In the genomic region with DNA sequence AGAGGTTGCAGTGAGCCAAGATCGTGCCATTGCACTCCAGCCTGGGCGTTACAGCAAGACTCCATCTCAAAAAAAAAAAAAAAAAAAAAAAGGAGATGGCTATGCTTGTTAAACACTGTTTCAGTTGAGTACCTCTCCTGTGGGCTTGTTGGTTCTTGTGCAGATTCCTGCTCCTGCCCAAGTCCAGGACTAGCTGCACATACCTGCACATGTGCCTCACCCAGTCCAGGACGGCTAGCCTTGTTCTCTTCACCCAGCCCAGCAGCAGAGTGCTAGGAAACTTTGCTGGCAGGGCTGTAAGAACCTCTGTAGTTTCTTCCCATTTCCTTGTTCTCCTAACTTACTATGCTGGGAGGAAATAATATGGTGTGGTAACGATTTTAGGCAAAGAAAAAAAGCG, we compare ENCODE assay signal across 24 cellular contexts.
A peak's percentile ranks its signal among the peaks of the same experiment; 100 is the strongest.
DNase-seq lines count a peak whose midpoint lies in the region; FAIRE-seq and TF ChIP-seq lines count a peak whose summit lies in the region.
"Had no signal": no experiment of that assay in that cellular context is flagged by ENCODE, and none has a peak within 500 bp of the region (broad histone marks: within the 10 kb centered on the region; RNA-seq: fewer than 3 reads in every experiment).

No MANE protein-coding gene starts in this region.

- CTCF ChIA-PET in PC-9 (lab: Charles Lee), result no interaction called here

- 65% methylated on average over 5 of the region's 5 CpGs for WGBS in smooth muscle cell (ENCODE audit: low lambda C conversion rate)

- no TSS peak for BruUV-seq in PC-9 (replicated peaks; lab: Mats Ljungman, UMichigan)

- H3K27me3 Mint-ChIP-seq in endothelial cell (ENCODE audit: unreplicated experiment), result no peaks in the 10 kb centered on the region

- no peaks in the 10 kb centered on the region for H3K27me3 ChIP-seq in keratinocyte (ENCODE audit: control insufficient read depth, extremely low read depth, insufficient read depth, low read length)
- no peaks in the 10 kb centered on the region for H3K27me3 ChIP-seq in smooth muscle cell (ENCODE audit: low read depth)
- H3K27me3 ChIP-seq in PC-9 (ENCODE audit: insufficient read depth, low read depth), result no peaks in the 10 kb centered on the region
- H3K27me3 ChIP-seq: Peyer's patch, SJSA1 had no signal

- H3K9me2 ChIP-seq in PC-9 (ENCODE audit: insufficient read depth), result no peaks in the 10 kb centered on the region

- H3K79me2 ChIP-seq in keratinocyte (ENCODE audit: control insufficient read depth, insufficient read depth, low read length) (peaks cover 3% of the 10 kb centered on the region), smooth muscle cell (ENCODE audit: low read depth) (no peaks in the 10 kb centered on the region), PC-9 (ENCODE audit: low read depth) (no peaks in the 10 kb centered on the region)

- H4K20me1 ChIP-seq in keratinocyte (ENCODE audit: control insufficient read depth, extremely low read depth, insufficient read depth, low read length) (no peaks in the 10 kb centered on the region), smooth muscle cell (ENCODE audit: low read depth) (no peaks in the 10 kb centered on the region), PC-9 (ENCODE audit: insufficient read depth) (no peaks in the 10 kb centered on the region)

- H3K36me3 Mint-ChIP-seq in endothelial cell (ENCODE audit: low read depth, unreplicated experiment), result no peaks in the 10 kb centered on the region
- H3K36me3 Mint-ChIP-seq: CD8-positive, alpha-beta T cell had no signal

- FAIRE-seq in keratinocyte (lab: Jason Lieb, UNC) (peak; percentile 97), frontal cortex (lab: Jason Lieb, UNC) (no peak)
- FAIRE-seq: GM12891 had no signal

- peak overlapping the region; percentile 87 for H3K27ac ChIP-seq in keratinocyte (ENCODE audit: control insufficient read depth, insufficient read depth, low read length)
- H3K27ac ChIP-seq in smooth muscle cell (ENCODE audit: low read depth), result peak overlapping the region; percentile 62
- no peak overlapping the region for H3K27ac ChIP-seq in PC-9
- H3K27ac ChIP-seq: HL-60, Peyer's patch, SJSA1 had no signal

- peaks cover 22% of the 10 kb centered on the region for H3K4me1 ChIP-seq in keratinocyte (ENCODE audit: control insufficient read depth, extremely low read depth, insufficient read depth, low read length)
- H3K4me1 ChIP-seq in smooth muscle cell (ENCODE audit: low read depth), result no peaks in the 10 kb centered on the region
- H3K4me1 ChIP-seq in PC-9 (replicated peaks; ENCODE audit: insufficient read depth), result no peaks in the 10 kb centered on the region
- H3K4me1 ChIP-seq: SJSA1 had no signal

- H3K4me2 ChIP-seq in keratinocyte (ENCODE audit: control insufficient read depth, extremely low read depth, insufficient read depth, low read depth, low read length), result peak overlapping the region; percentile 77
- no peak overlapping the region for H3K4me2 ChIP-seq in smooth muscle cell
- no peak overlapping the region for H3K4me2 ChIP-seq in PC-9

- H2AFZ ChIP-seq in keratinocyte (ENCODE audit: control insufficient read depth, low read length) (peak overlapping the region; percentile 84), smooth muscle cell (ENCODE audit: low read depth) (no peak overlapping the region), PC-9 (no peak overlapping the region)

- TF ChIP-seq CTCF in endothelial cell (IDR thresholded peaks at IDR 0.05; ENCODE audit: unreplicated experiment) (no peak), keratinocyte (optimal IDR thresholded peaks at IDR 0.05 in 1 of 3, IDR thresholded peaks at IDR 0.05 in 1 of 3, conservative IDR thresholded peaks at IDR 0.05 in 1 of 3; ENCODE audit: extremely low read depth in 1 of 3, insufficient read depth in 2 of 3, low read length in 3 of 3) (no peak), smooth muscle cell (IDR thresholded peaks at IDR 0.05; ENCODE audit: borderline replicate concordance, insufficient read depth, poor library complexity, severe bottlenecking) (no peak), PC-9 (conservative IDR thresholded peaks at IDR 0.05) (no peak)

- H3K4me3 ChIP-seq in keratinocyte (ENCODE audit: control insufficient read depth in 2 of 3, extremely low read depth in 1 of 3, insufficient read depth in 2 of 3, low read depth in 1 of 3, low read length in 3 of 3), result peak overlapping the region in 1 of 3 experiments; percentile 25
- no peak overlapping the region for H3K4me3 ChIP-seq in smooth muscle cell
- no peak overlapping the region for H3K4me3 ChIP-seq in PC-9
- H3K4me3 ChIP-seq: Peyer's patch, SJSA1 had no signal

- no peaks in the 10 kb centered on the region for H3K9me3 Mint-ChIP-seq in endothelial cell (ENCODE audit: unreplicated experiment)
- H3K9me3 Mint-ChIP-seq: CD8-positive, alpha-beta T cell; H9; HFFc6 had no signal

- no peaks in the 10 kb centered on the region for H3K9me3 ChIP-seq in keratinocyte (ENCODE audit: control insufficient read depth, low read depth, low read length)
- H3K9me3 ChIP-seq in smooth muscle cell (replicated peaks; ENCODE audit: low read depth), result no peaks in the 10 kb centered on the region
- H3K9me3 ChIP-seq in PC-9 (ENCODE audit: insufficient read depth, low read depth), result no peaks in the 10 kb centered on the region
- H3K9me3 ChIP-seq: Peyer's patch, SJSA1 had no signal

- POLR2A ChIA-PET in PC-9 (lab: Charles Lee; ENCODE audit: unreplicated experiment), result no interaction called here

- H3K4me3 Mint-ChIP-seq in endothelial cell (ENCODE audit: unreplicated experiment), result no peak overlapping the region
- H3K4me3 Mint-ChIP-seq: CD8-positive, alpha-beta T cell; H9; HFFc6 had no signal

- no peaks in the 10 kb centered on the region for H3K9me1 ChIP-seq in keratinocyte (ENCODE audit: control insufficient read depth, extremely low read depth, insufficient read depth, low read length)

- peak overlapping the region; percentile 30 for H3K27ac Mint-ChIP-seq in endothelial cell (ENCODE audit: unreplicated experiment)
- H3K27ac Mint-ChIP-seq: CD8-positive, alpha-beta T cell; H9; HFFc6 had no signal

- no peaks in the 10 kb centered on the region for H3F3A ChIP-seq in smooth muscle cell (ENCODE audit: low read depth)
- no peaks in the 10 kb centered on the region for H3F3A ChIP-seq in PC-9 (ENCODE audit: insufficient read depth, low read depth)

- no peaks in the 10 kb centered on the region for H3K4me1 Mint-ChIP-seq in endothelial cell (ENCODE audit: unreplicated experiment)
- H3K4me1 Mint-ChIP-seq: H9 had no signal

- dilution Hi-C loops in keratinocyte (cut with MboI; ENCODE audit: extremely low pct_ligation_motif_present, low sequenced_read_pairs), result no loop called here

- H3K9ac ChIP-seq in keratinocyte (ENCODE audit: control insufficient read depth, extremely low read depth, insufficient read depth, low read length) (peak overlapping the region; percentile 62), smooth muscle cell (ENCODE audit: low read depth) (no peak overlapping the region)

- no peaks in the 10 kb centered on the region for H3K36me3 ChIP-seq in keratinocyte (ENCODE audit: control insufficient read depth in 2 of 2, extremely low read depth in 1 of 2, insufficient read depth in 2 of 2, low read length in 2 of 2)
- no peaks in the 10 kb centered on the region for H3K36me3 ChIP-seq in smooth muscle cell (ENCODE audit: low read depth)
- H3K36me3 ChIP-seq in PC-9 (ENCODE audit: low read depth), result no peaks in the 10 kb centered on the region
- H3K36me3 ChIP-seq: Peyer's patch, SJSA1 had no signal

- DNase-seq in HPDE6-E6E7 (ENCODE audit: extremely low spot score), result peak; percentile 81
- DNase-seq in endothelial cell (ENCODE audit: low spot score), result no peak
- DNase-seq in keratinocyte (ENCODE audit: low read depth, low spot score), result peak; percentile 94
- no peak for DNase-seq in smooth muscle cell (lab: John Stamatoyannopoulos, UW; ENCODE audit: unreplicated experiment)
- DNase-seq in PC-9, result no peak
- DNase-seq in frontal cortex (ENCODE audit: low spot score in 2 of 2), result no peak
- no peak for DNase-seq in stimulated activated CD4-positive, alpha-beta T cell treated with anti-CD3 and anti-CD28 coated beads, Interleukin-12 subunit alpha, Interleukin-12 subunit beta, amount 100 ng/mL, for 4 hours
- no peak for DNase-seq in stimulated activated CD8-positive, alpha-beta memory T cell treated with anti-CD3 and anti-CD28 coated beads, Interleukin-4, amount 100 ng/mL, for 48 hours
- DNase-seq: AML-193; C1 segment of cervical spinal cord; CD8-positive, alpha-beta T cell; H9; HFFc6; KBM-7; NCI-H1092 treated with DMSO at 0.1 percent for 48 hours; NCI-H2081; NCI-H2171; NCI-H345; NCI-H524 treated with DMSO at 0.1 percent for 48 hours; NCI-H82; Peyer's patch had no signal

- intact Hi-C loops in PC-9 (cut with micrococcal nuclease; ENCODE audit: unreplicated experiment), result no loop called here

Comparison
In these comparisons a context has a peak if more than half of its experiments do, and no peak if none do; other contexts are left out.
1. DNase-seq: peak in HPDE6-E6E7 (single experiment) and keratinocyte (single experiment); none in endothelial cell (single experiment), smooth muscle cell (single experiment), PC-9 (0 of 2), frontal cortex (0 of 2), stimulated activated CD4-positive, alpha-beta T cell treated with anti-CD3 and anti-CD28 coated beads, Interleukin-12 subunit alpha, Interleukin-12 subunit beta, amount 100 ng/mL, for 4 hours (single experiment) and stimulated activated CD8-positive, alpha-beta memory T cell treated with anti-CD3 and anti-CD28 coated beads, Interleukin-4, amount 100 ng/mL, for 48 hours (single experiment).